12 cellular contexts compared by ENCODE assay signal in genomic region chr11:69985654-69986420, GRCh38.
DNase-seq lines count a peak whose midpoint lies in the region; ATAC-seq and TF ChIP-seq lines count a peak whose summit lies in the region.
"Had no signal": no experiment of that assay in that cellular context is flagged by ENCODE, and none has a peak within 500 bp of the region (broad histone marks: within the 10 kb centered on the region; RNA-seq: fewer than 3 reads in every experiment).

No MANE protein-coding gene starts in this region.

- no peak overlapping the region for H3K9ac ChIP-seq in iPS-15b (ENCODE audit: low read depth, low read length)

- intact Hi-C loops in ovary (cut with DNase I) = no loop called here

- WGBS in ovary, 3 donors = 2 to 4% (median 4%) methylated on average over 47 to 73 of the region's 73 CpGs

- H3K27ac ChIP-seq in ovary = no peak overlapping the region

- peak; percentile 58 for DNase-seq in AG08396 (ENCODE audit: low spot score)
- peak; percentile 20 for DNase-seq in astrocyte of the hippocampus (ENCODE audit: low read depth, low spot score)
- no peak for DNase-seq in ovary
- no peak for DNase-seq in activated CD8-positive, alpha-beta memory T cell treated with anti-CD3 and anti-CD28 coated beads for 24 hours
- DNase-seq in NCI-H1930 (lab: John Stamatoyannopoulos, UW) = no peak
- no peak for DNase-seq in AG08395 (ENCODE audit: low spot score)
- DNase-seq: activated CD4-positive, alpha-beta T cell treated with anti-CD3 and anti-CD28 coated beads for 48 hours; activated naive CD4-positive, alpha-beta T cell treated with anti-CD3 and anti-CD28 coated beads for 36 hours; NCI-H510A; trophoblast cell had no signal

- H3K4me1 ChIP-seq in iPS-15b (ENCODE audit: control insufficient read depth, insufficient read depth, low read length) = peaks cover 26% of the 10 kb centered on the region
- peaks cover 5% of the 10 kb centered on the region for H3K4me1 ChIP-seq in ovary (ENCODE audit: insufficient read depth)

- H3K27me3 ChIP-seq in iPS-15b (ENCODE audit: control insufficient read depth, insufficient read depth, low read length) (peaks cover 60% of the 10 kb centered on the region), ovary (no peaks in the 10 kb centered on the region)

- no peak for TF ChIP-seq POLR2A in ovary (IDR thresholded peaks at IDR 0.05)

- ATAC-seq in HG03469 (IDR thresholded peaks at IDR 0.05; ENCODE audit: unreplicated experiment) = no peak

- H3K9me3 ChIP-seq in iPS-15b (ENCODE audit: control insufficient read depth, insufficient read depth, low read length) (no peaks in the 10 kb centered on the region), ovary (no peaks in the 10 kb centered on the region)

- no peak for TF ChIP-seq CTCF in ovary (IDR thresholded peaks at IDR 0.05)

- TF ChIP-seq EP300 in ovary (IDR thresholded peaks at IDR 0.05) = no peak

- H3K4me3 ChIP-seq in iPS-15b (ENCODE audit: low read depth, low read length) (peak overlapping the region; percentile 59), ovary (peak overlapping the region; percentile 21)

- H3K36me3 ChIP-seq in iPS-15b (ENCODE audit: control insufficient read depth, insufficient read depth, low read length) (no peaks in the 10 kb centered on the region), ovary (no peaks in the 10 kb centered on the region)

Comparison
In these comparisons a context has a peak if more than half of its experiments do, and no peak if none do; other contexts are left out.
1. DNase-seq: peak in AG08396 (single experiment) and astrocyte of the hippocampus (single experiment); none in ovary (0 of 5), activated CD8-positive, alpha-beta memory T cell treated with anti-CD3 and anti-CD28 coated beads for 24 hours (single experiment), NCI-H1930 (0 of 2) and AG08395 (single experiment).